1 cellular context compared by ENCODE assay signal in genomic region chr9:130015353-130016019, GRCh38.
TF ChIP-seq lines count a peak whose summit lies in the region.

No MANE protein-coding gene starts in this region.

TF ChIP-seq in SK-N-SH treated with all-trans-retinoic acid at 6 μM for 48 hours, 23 proteins besides CTCF, POLR2A, EP300 and RAD21:
- TF ChIP-seq TSHZ2 (CRISPR knock-in tag; IDR thresholded peaks at IDR 0.05) (no peak), TCF4 (CRISPR knock-in tag; IDR thresholded peaks at IDR 0.05; ENCODE audit: borderline replicate concordance) (no peak), ZFP3 (CRISPR knock-in tag; IDR thresholded peaks at IDR 0.05) (no peak), RARB (CRISPR knock-in tag; IDR thresholded peaks at IDR 0.05) (no peak), ISL1 (CRISPR knock-in tag; IDR thresholded peaks at IDR 0.05) (no peak), OSR1 (CRISPR knock-in tag; IDR thresholded peaks at IDR 0.05) (no peak), TOX (CRISPR knock-in tag; IDR thresholded peaks at IDR 0.05; ENCODE audit: borderline replicate concordance) (no peak), BACH2 (CRISPR knock-in tag; IDR thresholded peaks at IDR 0.05; ENCODE audit: borderline replicate concordance) (no peak), PPARA (CRISPR knock-in tag; IDR thresholded peaks at IDR 0.05; ENCODE audit: borderline replicate concordance) (no peak), PATZ1 (CRISPR knock-in tag; IDR thresholded peaks at IDR 0.05; ENCODE audit: borderline replicate concordance) (no peak), ESRRG (CRISPR knock-in tag; IDR thresholded peaks at IDR 0.05) (no peak), POU6F1 (CRISPR knock-in tag; IDR thresholded peaks at IDR 0.05; ENCODE audit: borderline replicate concordance, low read depth) (no peak), CREB5 (CRISPR knock-in tag; IDR thresholded peaks at IDR 0.05; ENCODE audit: low read depth) (no peak), CSDC2 (CRISPR knock-in tag; IDR thresholded peaks at IDR 0.05) (no peak), SNAI2 (CRISPR knock-in tag; IDR thresholded peaks at IDR 0.05) (no peak)
TF ChIP-seq in SK-N-SH treated with all-trans-retinoic acid at 6 μM for 48 hours: peak in this region for 0.
